10 cellular contexts compared by ENCODE assay signal in genomic region chr5:71922584-71923106, GRCh38.
A peak's percentile ranks its signal among the peaks of the same experiment; 100 is the strongest.
DNase-seq lines count a peak whose midpoint lies in the region; ATAC-seq, FAIRE-seq and TF ChIP-seq lines count a peak whose summit lies in the region.
"Had no signal": no experiment of that assay in that cellular context is flagged by ENCODE, and none has a peak within 500 bp of the region (broad histone marks: within the 10 kb centered on the region; RNA-seq: fewer than 3 reads in every experiment).

No MANE protein-coding gene starts in this region.

- H3K27ac ChIP-seq in ACC112 (ENCODE audit: low read depth, low read length) = peak overlapping the region; percentile 76
- H3K27ac ChIP-seq in body of pancreas = no peak overlapping the region
- H3K27ac ChIP-seq: C4-2B had no signal

- peaks cover 0 to 6% (median 0%) of the 10 kb centered on the region in 3 donors for H3K9me3 ChIP-seq in body of pancreas

- H3K27me3 ChIP-seq in ACC112 (ENCODE audit: insufficient read depth, low read length) (no peaks in the 10 kb centered on the region), body of pancreas (no peaks in the 10 kb centered on the region)

- H3K4me1 ChIP-seq in ACC112 (ENCODE audit: control insufficient read depth, insufficient read depth, low read length, unreplicated experiment) (peaks cover 38% of the 10 kb centered on the region), body of pancreas (peaks cover 4% of the 10 kb centered on the region)

- no peak for FAIRE-seq in D721Med (lab: Jason Lieb, UNC)

- ATAC-seq in body of pancreas (peak; percentile 38), GM21423 (IDR thresholded peaks at IDR 0.05; ENCODE audit: unreplicated experiment) (no peak)

- H2AFZ ChIP-seq in ACC112 (ENCODE audit: low read length, unreplicated experiment) = peak overlapping the region; percentile 33

- DNase-seq in LHCN-M2 (ENCODE audit: low read depth) = peak; percentile 78
- DNase-seq in body of pancreas = no peak
- peak; percentile 27 for DNase-seq in iPS-NIHi11 (ENCODE audit: low spot score)
- no peak for DNase-seq in superior temporal gyrus (ENCODE audit: extremely low spot score)
- DNase-seq in NCI-H82 (lab: John Stamatoyannopoulos, UW) = no peak
- DNase-seq in D721Med (ENCODE audit: insufficient read length, low spot score) = no peak
- DNase-seq: stimulated activated CD8-positive, alpha-beta memory T cell treated with anti-CD3 and anti-CD28 coated beads, Interleukin-4, amount 100 ng/mL, for 48 hours had no signal

- H3K36me3 ChIP-seq in ACC112 (ENCODE audit: insufficient read depth, low read length) (no peaks in the 10 kb centered on the region), body of pancreas (replicated peaks in 1 of 2; ENCODE audit: insufficient read depth in 1 of 2, low read depth in 2 of 2) (no peaks in the 10 kb centered on the region)

- TF ChIP-seq CTCF in body of pancreas (IDR thresholded peaks at IDR 0.05) (no peak), D721Med (IDR thresholded peaks at IDR 0.05; ENCODE audit: insufficient read depth, missing control alignments) (no peak)

- intact Hi-C loops in body of pancreas (cut with DNase I) = no loop called here

- H3K4me3 ChIP-seq in ACC112 (ENCODE audit: low read depth, low read length) (peak overlapping the region; percentile 34; the same call in 1 of the 2 replicates), body of pancreas (no peak overlapping the region)

- TF ChIP-seq POLR2A in body of pancreas (IDR thresholded peaks at IDR 0.05) = no peak

- no peaks in the 10 kb centered on the region for H3K79me2 ChIP-seq in ACC112 (ENCODE audit: control insufficient read depth, insufficient read depth, low read length, unreplicated experiment)

Comparison
In these comparisons a context has a peak if more than half of its experiments do, and no peak if none do; other contexts are left out.
1. DNase-seq: peak in LHCN-M2 (single experiment) and iPS-NIHi11 (single experiment); none in body of pancreas (0 of 4), superior temporal gyrus (single experiment), NCI-H82 (single experiment) and D721Med (single experiment).